ENCODE assay signal across 17 cellular contexts in genomic region chr15:42100021-42100800, GRCh38. TPM values are rescaled to one million over a fixed set of nuclear protein-coding genes. Genes with fewer than 3 reads are reported as not detected.
DNase-seq lines count a peak whose midpoint lies in the region; ATAC-seq and TF ChIP-seq lines count a peak whose summit lies in the region.
"Had no signal": no experiment of that assay in that cellular context is flagged by ENCODE, and none has a peak within 500 bp of the region (broad histone marks: within the 10 kb centered on the region; RNA-seq: fewer than 3 reads in every experiment).

No MANE protein-coding gene starts in this region.

- DNase-seq in MCF 10A (ENCODE audit: unreplicated experiment) (peak; percentile 13), breast epithelium (ENCODE audit: low spot score in 2 of 2) (no peak), amniotic epithelial cell (ENCODE audit: low read depth) (peak; percentile 46), left lobe of liver (ENCODE audit: low spot score) (no peak), ureter (ENCODE audit: low spot score) (peak; percentile 61)
- DNase-seq in stimulated activated CD4-positive, alpha-beta T cell treated with anti-CD3 and anti-CD28 coated beads, Interleukin-2, amount 100 ng/mL, for 24 hours, result no peak
- DNase-seq: activated CD8-positive, alpha-beta memory T cell treated with anti-CD3 and anti-CD28 coated beads for 24 hours; DMS 273 treated with DMSO at 0.1 percent for 48 hours; GOT3; hippocampal formation; MM.1S; ovary had no signal

- no peaks in the 10 kb centered on the region for H3K27me3 ChIP-seq in breast epithelium
- H3K27me3 ChIP-seq: ovary, tibial nerve had no signal

- peaks cover 6% of the 10 kb centered on the region for H3K4me1 Mint-ChIP-seq in MCF 10A (ENCODE audit: insufficient read depth, unreplicated experiment)
- H3K4me1 Mint-ChIP-seq: brain had no signal

- no peak for TF ChIP-seq POLR2A in breast epithelium (IDR thresholded peaks at IDR 0.05)

- no peak for TF ChIP-seq CTCF in MCF 10A (IDR thresholded peaks at IDR 0.05; ENCODE audit: unreplicated experiment)
- TF ChIP-seq CTCF in breast epithelium (IDR thresholded peaks at IDR 0.05), result no peak

- H3K27ac Mint-ChIP-seq in MCF 10A (ENCODE audit: low read depth, unreplicated experiment), result no peak overlapping the region
- H3K27ac Mint-ChIP-seq: brain had no signal

- H3K4me3 Mint-ChIP-seq in MCF 10A (ENCODE audit: unreplicated experiment), result no peak overlapping the region
- H3K4me3 Mint-ChIP-seq: brain had no signal

- ATAC-seq in left lobe of liver (peak; percentile 19), HG03025 (IDR thresholded peaks at IDR 0.05; ENCODE audit: low FRiP score, unreplicated experiment) (no peak), GM18520 (IDR thresholded peaks at IDR 0.05; ENCODE audit: unreplicated experiment) (no peak)

- H3K4me3 ChIP-seq in breast epithelium, result no peak overlapping the region
- H3K4me3 ChIP-seq: ovary, tibial nerve had no signal

- BruUV-seq in MCF 10A (replicated peaks; lab: Mats Ljungman, UMichigan), result no TSS peak

- H3K9me3 Mint-ChIP-seq in MCF 10A (ENCODE audit: unreplicated experiment), result no peaks in the 10 kb centered on the region
- H3K9me3 Mint-ChIP-seq: brain had no signal

- H3K36me3 Mint-ChIP-seq in MCF 10A (ENCODE audit: insufficient read depth, unreplicated experiment), result no peaks in the 10 kb centered on the region
- H3K36me3 Mint-ChIP-seq: brain had no signal

- POLR2A ChIA-PET in MCF 10A (lab: Yijun Ruan, JAX), result interaction anchor here (1.8 kb wide), 1 partner anchor 19 kb away, joined by 5 read pairs; no protein-coding TSS in a partner anchor

- H3K4me1 ChIP-seq in breast epithelium, result no peaks in the 10 kb centered on the region
- H3K4me1 ChIP-seq: tibial nerve had no signal

- H3K9me3 ChIP-seq in breast epithelium, result no peaks in the 10 kb centered on the region
- H3K9me3 ChIP-seq: ovary, tibial nerve had no signal

- no peak overlapping the region for H3K27ac ChIP-seq in breast epithelium
- H3K27ac ChIP-seq: ovary, tibial nerve had no signal

- CTCF ChIA-PET in MCF 10A (lab: Yijun Ruan, JAX), result interaction anchor here (3.4 kb wide), 1 partner anchor 16 kb away, joined by 12 read pairs; no protein-coding TSS in a partner anchor

- H3K27me3 Mint-ChIP-seq in MCF 10A (ENCODE audit: insufficient read depth, unreplicated experiment), result no peaks in the 10 kb centered on the region

- intact Hi-C loops in MCF 10A (cut with micrococcal nuclease), result no loop called here
- intact Hi-C loops in breast epithelium (cut with DNase I; ENCODE audit: low total_unique reads), result no loop called here

- H3K36me3 ChIP-seq in breast epithelium, result no peaks in the 10 kb centered on the region
- H3K36me3 ChIP-seq: ovary, tibial nerve had no signal

RNA-seq across cellular contexts. Expression of gene PLA2G4D, which starts 5.8 kb away (rescaled TPM):
- total RNA-seq in MCF 10A (2022) (not detected in 2 replicates), breast epithelium (not detected), left lobe of liver (not detected), ureter (0.13 TPM)
- total RNA-seq: epithelial cell of proximal tubule, tibial nerve had no signal

RNA-seq across cellular contexts. Expression of gene PLA2G4F, which starts 56.2 kb away (rescaled TPM):
- 0.30 TPM in 1 of 2 replicates, not detected in the other for total RNA-seq in MCF 10A (2022)
- total RNA-seq in breast epithelium, result 1 to 10 TPM in 2 of 3 donors, under 1 TPM in 1; under 0.01 to 2.0 (median 1.8) TPM
- total RNA-seq in left lobe of liver, result 0.25 TPM
- total RNA-seq in ureter, result 47.8 TPM
- total RNA-seq: tibial nerve had no signal

Comparison
In these comparisons a context has a peak if more than half of its experiments do, and no peak if none do; other contexts are left out.
1. DNase-seq: peak in MCF 10A (single experiment), amniotic epithelial cell (single experiment) and ureter (single experiment); none in breast epithelium (0 of 2), left lobe of liver (single experiment) and stimulated activated CD4-positive, alpha-beta T cell treated with anti-CD3 and anti-CD28 coated beads, Interleukin-2, amount 100 ng/mL, for 24 hours (0 of 2).
2. RNA of gene PLA2G4F, which starts 56.2 kb away (total RNA-seq): 47.8 TPM in ureter (single experiment); under 0.01 to 2.0 TPM in breast epithelium, 0.30 TPM in MCF 10A and 0.25 TPM in left lobe of liver (single experiment); every median in the first group is over 10 times any median in the second.